28 cellular contexts compared by ENCODE assay signal in genomic region chr16:11554054-11554453, GRCh38. TPM values are rescaled to one million over a fixed set of nuclear protein-coding genes. Genes with fewer than 3 reads are reported as not detected.
DNase-seq lines count a peak whose midpoint lies in the region; ATAC-seq and TF ChIP-seq lines count a peak whose summit lies in the region.
"Had no signal": no experiment of that assay in that cellular context is flagged by ENCODE, and none has a peak within 500 bp of the region (broad histone marks: within the 10 kb centered on the region; RNA-seq: fewer than 3 reads in every experiment).

No MANE protein-coding gene starts in this region.

- peak overlapping the region; percentile 40 for H3K4me3 Mint-ChIP-seq in progenitor cell of endocrine pancreas (ENCODE audit: low read depth)
- H3K4me3 Mint-ChIP-seq: endodermal cell; naive B cell; stimulated activated memory B cell treated with anti-CD40 and anti-IgM and Interleukin-4, amounts not matched to agents 10 μg/mL and 1 μg/mL and 100 μg/mL, for 72 hours had no signal

- no peaks in the 10 kb centered on the region for H3K9me3 ChIP-seq in right cardiac atrium (ENCODE audit: control insufficient read depth, low read length)
- peaks cover 0 to 20% (median 0%) of the 10 kb centered on the region in 11 donors for H3K9me3 ChIP-seq in heart right ventricle

- H3K4me1 Mint-ChIP-seq in progenitor cell of endocrine pancreas (ENCODE audit: low read depth) = peaks cover 8% of the 10 kb centered on the region
- H3K4me1 Mint-ChIP-seq: endodermal cell had no signal

- ATAC-seq in right cardiac atrium (peak; percentile 32 to 46), heart right ventricle (no peak), GM21381 (IDR thresholded peaks at IDR 0.05; ENCODE audit: unreplicated experiment) (no peak)
- ATAC-seq: esophagus mucosa; gastroesophageal sphincter; left ventricle myocardium superior; PC-3; sciatic nerve; SK-N-SH treated with all-trans-retinoic acid at 6 μM for 48 hours; stimulated activated memory B cell treated with anti-CD40 and anti-IgM and Interleukin-4, amounts not matched to agents 10 μg/mL and 1 μg/mL and 100 μg/mL, for 72 hours had no signal

- H3K9me3 Mint-ChIP-seq in progenitor cell of endocrine pancreas (ENCODE audit: low read depth) = peaks cover 12% of the 10 kb centered on the region

- peaks cover 43% of the 10 kb centered on the region for H3K36me3 Mint-ChIP-seq in progenitor cell of endocrine pancreas (ENCODE audit: insufficient read depth)

- no peak overlapping the region for H3K4me3 ChIP-seq in right cardiac atrium (ENCODE audit: low read length)
- H3K4me3 ChIP-seq in heart right ventricle = no peak overlapping the region
- H3K4me3 ChIP-seq in LNCaP clone FGC (ENCODE audit: low read depth, low read length) = no peak overlapping the region
- no peak overlapping the region for H3K4me3 ChIP-seq in fibroblast of villous mesenchyme (ENCODE audit: low read depth, low read length)
- H3K4me3 ChIP-seq: gastroesophageal sphincter had no signal

- peaks cover 0 to 100% (median 33%) of the 10 kb centered on the region in 9 donors for H3K36me3 ChIP-seq in heart right ventricle

- intact Hi-C loops in right cardiac atrium (cut with DNase I) (no loop called here), heart right ventricle (cut with DNase I) (no loop called here)

- H3K4me1 ChIP-seq in right cardiac atrium (ENCODE audit: control insufficient read depth, insufficient read depth, low read length) (no peaks in the 10 kb centered on the region), heart right ventricle (peaks cover 3 to 47% (median 19%) of the 10 kb centered on the region in 9 donors)
- H3K4me1 ChIP-seq: parathyroid adenoma had no signal

- peak in 1 of 3 donors; percentile 43 for DNase-seq in right cardiac atrium
- DNase-seq in heart right ventricle = no peak
- peak; percentile 54 for DNase-seq in LNCaP clone FGC (ENCODE audit: low read depth)
- peak; percentile 30 for DNase-seq in fibroblast of villous mesenchyme (ENCODE audit: low read depth)
- DNase-seq in progenitor cell of endocrine pancreas (ENCODE audit: low spot score, unreplicated experiment) = no peak
- DNase-seq in mucosa of gallbladder (ENCODE audit: low spot score) = no peak
- no peak for DNase-seq in NCI-H1694 treated with DMSO at 0.1 percent for 48 hours (lab: John Stamatoyannopoulos, UW)
- DNase-seq: activated T-cell treated with anti-CD3 and anti-CD28 coated beads, Interleukin-2, amount 50 U/mL, for 48 hours; aorta; C1 segment of cervical spinal cord; cortex of kidney; endodermal cell; KG1; left ventricle myocardium superior; naive B cell; NCI-H1694; NCI-H510A treated with DMSO at 0.1 percent for 48 hours; PC-3; stimulated activated CD4-positive, alpha-beta T cell treated with anti-CD3 and anti-CD28 coated beads, Interleukin-12 subunit alpha, Interleukin-12 subunit beta, amount 100 ng/mL, for 4 hours; stimulated activated CD4-positive, alpha-beta T cell treated with anti-CD3 and anti-CD28 coated beads, Interleukin-4, amount 100 ng/mL, for 4 hours; T-helper 2 cell had no signal

- TF ChIP-seq CTCF in heart right ventricle (IDR thresholded peaks at IDR 0.05) (no peak), LNCaP clone FGC (IDR thresholded peaks at IDR 0.05; ENCODE audit: control insufficient read depth, extremely low read depth, insufficient read depth) (no peak), fibroblast of villous mesenchyme (IDR thresholded peaks at IDR 0.05; ENCODE audit: insufficient read depth, low read depth, low read length) (no peak), progenitor cell of endocrine pancreas (IDR thresholded peaks at IDR 0.05; ENCODE audit: unreplicated experiment) (no peak)

- H3K27me3 Mint-ChIP-seq in progenitor cell of endocrine pancreas = no peaks in the 10 kb centered on the region
- H3K27me3 Mint-ChIP-seq: naive B cell; stimulated activated memory B cell treated with anti-CD40 and anti-IgM and Interleukin-4, amounts not matched to agents 10 μg/mL and 1 μg/mL and 100 μg/mL, for 72 hours had no signal

- H3K27ac ChIP-seq in right cardiac atrium (ENCODE audit: low read length) (no peak overlapping the region), heart right ventricle (no peak overlapping the region)
- H3K27ac ChIP-seq: gastroesophageal sphincter, parathyroid adenoma had no signal

- H3K27ac Mint-ChIP-seq in progenitor cell of endocrine pancreas = peak overlapping the region; percentile 73
- H3K27ac Mint-ChIP-seq: endodermal cell had no signal

- H3K27me3 ChIP-seq in right cardiac atrium (ENCODE audit: control insufficient read depth, insufficient read depth) (no peaks in the 10 kb centered on the region), heart right ventricle (no peaks in the 10 kb centered on the region)
- H3K27me3 ChIP-seq: gastroesophageal sphincter had no signal

- WGBS in right cardiac atrium = 70% methylated on average over 6 of the region's 6 CpGs
- 85 to 89% methylated on average over 6 of the region's 6 CpGs for WGBS in heart right ventricle, 2 donors

RNA-seq across cellular contexts. Expression of gene LITAF, which starts 32.7 kb away (rescaled TPM):
- total RNA-seq in right cardiac atrium = 10 to 100 TPM; 54.0 to 76.5 (median 65.3) TPM
- polyA plus RNA-seq in right cardiac atrium = 25.7 TPM
- total RNA-seq in heart right ventricle = 10 to 100 TPM; 29.5 to 96.9 (median 41.6) TPM
- 10 to 100 TPM; 13.3 to 19.2 TPM for polyA plus RNA-seq in heart right ventricle
- 45.7 and 96.7 TPM in 2 replicates for total RNA-seq in fibroblast of villous mesenchyme
- 47.6 and 48.6 TPM in 2 replicates for total RNA-seq in progenitor cell of endocrine pancreas
- 121 TPM for total RNA-seq in mucosa of gallbladder

Comparison
In these comparisons a context has a peak if more than half of its experiments do, and no peak if none do; other contexts are left out.
1. ATAC-seq: peak in right cardiac atrium (2 of 2); none in heart right ventricle (0 of 8) and GM21381 (single experiment).
2. DNase-seq: peak in LNCaP clone FGC (single experiment) and fibroblast of villous mesenchyme (single experiment); none in heart right ventricle (0 of 2), progenitor cell of endocrine pancreas (single experiment), mucosa of gallbladder (single experiment) and NCI-H1694 treated with DMSO at 0.1 percent for 48 hours (single experiment).